12 cellular contexts compared by ENCODE assay signal in genomic region chr3:50255251-50255615, GRCh38. TPM values are rescaled to one million over a fixed set of nuclear protein-coding genes. Genes with fewer than 3 reads are reported as not detected.
DNase-seq lines count a peak whose midpoint lies in the region; ATAC-seq and TF ChIP-seq lines count a peak whose summit lies in the region.
"Had no signal": no experiment of that assay in that cellular context is flagged by ENCODE, and none has a peak within 500 bp of the region (broad histone marks: within the 10 kb centered on the region; RNA-seq: fewer than 3 reads in every experiment).

No MANE protein-coding gene starts in this region.

- H2AFZ ChIP-seq in parathyroid adenoma: no peak overlapping the region

- H3K9me3 ChIP-seq in left ventricle myocardium inferior (replicated peaks) (peaks cover 6% of the 10 kb centered on the region), parathyroid adenoma (ENCODE audit: control insufficient read depth, low read length) (no peaks in the 10 kb centered on the region), uterus (no peaks in the 10 kb centered on the region)
- H3K9me3 ChIP-seq: pancreas, testis had no signal

- peak overlapping the region; percentile 28 for H3K4me3 ChIP-seq in left ventricle myocardium inferior
- no peak overlapping the region for H3K4me3 ChIP-seq in coronary artery
- no peak overlapping the region for H3K4me3 ChIP-seq in parathyroid adenoma (ENCODE audit: low read depth, low read length)
- no peak overlapping the region for H3K4me3 ChIP-seq in uterus
- H3K4me3 ChIP-seq: pancreas, testis had no signal

- H3K4me1 ChIP-seq in left ventricle myocardium inferior: peaks cover 99% of the 10 kb centered on the region
- H3K4me1 ChIP-seq in parathyroid adenoma: peaks cover 16% of the 10 kb centered on the region
- peaks cover 0 to 10% of the 10 kb centered on the region in 2 donors for H3K4me1 ChIP-seq in uterus

- TF ChIP-seq CTCF in left ventricle myocardium inferior (IDR thresholded peaks at IDR 0.05; ENCODE audit: borderline replicate concordance): no peak
- no peak for TF ChIP-seq CTCF in coronary artery (IDR thresholded peaks at IDR 0.05)
- TF ChIP-seq CTCF in parathyroid adenoma (IDR thresholded peaks at IDR 0.05): no peak
- no peak for TF ChIP-seq CTCF in uterus (IDR thresholded peaks at IDR 0.05)
- TF ChIP-seq CTCF in GM10248 (IDR thresholded peaks at IDR 0.05; ENCODE audit: control extremely low read depth, extremely low read depth, low read depth, missing control alignments): no peak

- H3K4me2 ChIP-seq in parathyroid adenoma (ENCODE audit: low read length): no peak overlapping the region

- no peak overlapping the region for H3K9ac ChIP-seq in parathyroid adenoma

- H3K27me3 ChIP-seq in left ventricle myocardium inferior (ENCODE audit: low read depth) (no peaks in the 10 kb centered on the region), parathyroid adenoma (ENCODE audit: control insufficient read depth, insufficient read depth, low read length) (no peaks in the 10 kb centered on the region), uterus (no peaks in the 10 kb centered on the region)
- H3K27me3 ChIP-seq: pancreas, testis had no signal

- peaks cover 30% of the 10 kb centered on the region for H3K79me2 ChIP-seq in parathyroid adenoma

- H3K27ac ChIP-seq in left ventricle myocardium inferior (replicated peaks) (peak overlapping the region; percentile 99), coronary artery (peak overlapping the region; percentile 72 to 85), parathyroid adenoma (peak overlapping the region; percentile 42), uterus (peak overlapping the region; percentile 68 to 99)

- DNase-seq in left ventricle myocardium inferior (no peak), Right ventricle myocardium superior (no peak), coronary artery (ENCODE audit: low spot score) (no peak), uterus (no peak), NOMO-1 treated with DMSO at 0.1 percent for 48 hours (lab: John Stamatoyannopoulos, UW; ENCODE audit: unreplicated experiment) (no peak), GM10248 (ENCODE audit: extremely low spot score) (no peak)
- DNase-seq: activated CD4-positive, alpha-beta T cell treated with anti-CD3 and anti-CD28 coated beads for 1 hour; DND-41 had no signal

- intact Hi-C loops in left ventricle myocardium inferior (cut with micrococcal nuclease): no loop called here
- intact Hi-C loops in Right ventricle myocardium superior (cut with DNase I): no loop called here
- intact Hi-C loops in uterus (cut with DNase I; ENCODE audit: low total_unique reads): no loop called here

- ATAC-seq in Right ventricle myocardium superior (ENCODE audit: poor library complexity): no peak
- no peak for ATAC-seq in GM21515 (IDR thresholded peaks at IDR 0.05; ENCODE audit: unreplicated experiment)

- H3K36me3 ChIP-seq in left ventricle myocardium inferior: peaks cover 62% of the 10 kb centered on the region
- no peaks in the 10 kb centered on the region for H3K36me3 ChIP-seq in parathyroid adenoma (ENCODE audit: control insufficient read depth, insufficient read depth, low read length)
- H3K36me3 ChIP-seq in uterus: no peaks in the 10 kb centered on the region

- CTCF ChIA-PET in GM10248 (lab: Yijun Ruan, JAX): interaction anchor here (1.2 to 9.4 kb wide), 5 partner anchors 7 to 61 kb away, joined by 4 to 152 read pairs (median 70); no protein-coding TSS in a partner anchor

- POLR2A ChIA-PET in GM10248 (lab: Yijun Ruan, JAX): no interaction called here

- TF ChIP-seq POLR2A in uterus (IDR thresholded peaks at IDR 0.05): no peak

RNA-seq across cellular contexts. Expression of gene SEMA3B, which starts 13.7 kb away (rescaled TPM):
- total RNA-seq in left ventricle myocardium inferior (23.2 TPM), Right ventricle myocardium superior (19.9 TPM), uterus (100 to 1,000 TPM in 1 of 4 donors, 10 to 100 TPM in 3; 24.1 to 113 (median 77.2) TPM)

RNA-seq across cellular contexts. Expression of gene GNAI2, which starts 19.2 kb away (rescaled TPM):
- total RNA-seq in left ventricle myocardium inferior: 118 TPM
- total RNA-seq in Right ventricle myocardium superior: 126 TPM
- total RNA-seq in uterus: 100 to 1,000 TPM; 123 to 325 (median 173) TPM

RNA-seq across cellular contexts. Expression of gene LSMEM2, which starts 23.7 kb away (rescaled TPM):
- total RNA-seq in left ventricle myocardium inferior (27.7 TPM), Right ventricle myocardium superior (29.6 TPM), uterus (1 to 10 TPM in 1 of 4 donors, under 1 TPM in 1, not detected in 2; 0.90 to 1.5 TPM)

RNA-seq across cellular contexts. Expression of gene IFRD2, which starts 37.0 kb away (rescaled TPM):
- total RNA-seq in left ventricle myocardium inferior (54.9 TPM), Right ventricle myocardium superior (70.1 TPM), uterus (10 to 100 TPM; 14.1 to 81.5 (median 25.1) TPM)

RNA-seq across cellular contexts. Expression of gene HYAL3, which starts 44.0 kb away (rescaled TPM):
- total RNA-seq in left ventricle myocardium inferior (1.2 TPM), Right ventricle myocardium superior (1.2 TPM), uterus (1 to 10 TPM in 3 of 4 donors, not detected in 1; 1.9 to 3.9 (median 3.3) TPM)

Comparison
In these comparisons a context has a peak if more than half of its experiments do, and no peak if none do; other contexts are left out.
1. H3K27ac ChIP-seq: peak in every context shown above with its lines; median percentile 99 in left ventricle myocardium inferior; 84 in uterus; 78 in coronary artery; 42 in parathyroid adenoma.
2. RNA of gene LSMEM2, which starts 23.7 kb away (total RNA-seq): 29.6 TPM in Right ventricle myocardium superior (single experiment) and 27.7 TPM in left ventricle myocardium inferior (single experiment); 0.90 to 1.5 TPM in uterus; every median in the first group is over 10 times any median in the second.